30 cellular contexts compared by ENCODE assay signal in genomic region chrX:11474021-11474420, GRCh38.
"Had no signal": no experiment of that assay in that cellular context is flagged by ENCODE, and none has a peak within 500 bp of the region (broad histone marks: within the 10 kb centered on the region; RNA-seq: fewer than 3 reads in every experiment).

No MANE protein-coding gene starts in this region.

- H3K9me3 ChIP-seq: esophagus squamous epithelium had no signal

- H3K27me3 ChIP-seq: cardiac muscle cell, esophagus squamous epithelium had no signal

- FAIRE-seq: colon, endometrium, endothelial cell of umbilical vein, frontal cortex had no signal

- H3K27ac ChIP-seq: cardiac muscle cell, epithelial cell of prostate, esophagus squamous epithelium had no signal

- H3K36me3 ChIP-seq: cardiac muscle cell, esophagus squamous epithelium had no signal

- ATAC-seq: activated CD4-positive, alpha-beta T cell treated with anti-CD3 and anti-CD28 coated beads for 36 hours; activated CD8-positive, alpha-beta memory T cell treated with anti-CD3 and anti-CD28 coated beads, Interleukin-2, amount 10 ng/mL, durations not matched to agents 7 days and 5 days; activated CD8-positive, alpha-beta T cell treated with anti-CD3 and anti-CD28 coated beads, Interleukin-2, amount 10 ng/mL, durations not matched to agents 7 days and 5 days; activated naive CD4-positive, alpha-beta T cell treated with anti-CD3 and anti-CD28 coated beads, Interleukin-2, amount 50 U/mL, for 72 hours; activated T-cell treated with anti-CD3 and anti-CD28 coated beads, Interleukin-2, amount 50 U/mL, for 72 hours had no signal

- H3K4me3 ChIP-seq: cardiac muscle cell, esophagus squamous epithelium had no signal

- H3K9me3 Mint-ChIP-seq: activated CD4-positive, alpha-beta memory T cell treated with anti-CD3 and anti-CD28 coated beads for 36 hours; activated CD4-positive, alpha-beta T cell treated with anti-CD3 and anti-CD28 coated beads, Interleukin-2, amount 10 ng/mL, durations not matched to agents 24 days and 14 days; activated naive CD4-positive, alpha-beta T cell treated with anti-CD3 and anti-CD28 coated beads, Interleukin-2, amount 10 ng/mL, durations not matched to agents 7 days and 5 days; activated naive CD4-positive, alpha-beta T cell treated with anti-CD3 and anti-CD28 coated beads, Interleukin-2, amount 50 U/mL, for 72 hours; activated naive CD8-positive, alpha-beta T cell treated with anti-CD3 and anti-CD28 coated beads, Interleukin-2, amount 10 ng/mL, durations not matched to agents 7 days and 5 days; activated T-cell treated with anti-CD3 and anti-CD28 coated beads, Interleukin-2, amount 50 U/mL, for 24 hours; activated T-cell treated with anti-CD3 and anti-CD28 coated beads, Interleukin-2, amount 50 U/mL, for 72 hours had no signal

- H3K27ac Mint-ChIP-seq: activated CD4-positive, alpha-beta memory T cell treated with anti-CD3 and anti-CD28 coated beads for 36 hours; activated CD4-positive, alpha-beta T cell treated with anti-CD3 and anti-CD28 coated beads for 36 hours; activated CD4-positive, alpha-beta T cell treated with anti-CD3 and anti-CD28 coated beads, Interleukin-2, amount 10 ng/mL, durations not matched to agents 24 days and 14 days; activated CD8-positive, alpha-beta memory T cell treated with anti-CD3 and anti-CD28 coated beads, Interleukin-2, amount 10 ng/mL, durations not matched to agents 7 days and 5 days; activated CD8-positive, alpha-beta T cell treated with anti-CD3 and anti-CD28 coated beads, Interleukin-2, amount 10 ng/mL, durations not matched to agents 7 days and 5 days; activated naive CD4-positive, alpha-beta T cell treated with anti-CD3 and anti-CD28 coated beads, Interleukin-2, amount 10 ng/mL, durations not matched to agents 7 days and 5 days; activated naive CD4-positive, alpha-beta T cell treated with anti-CD3 and anti-CD28 coated beads, Interleukin-2, amount 50 U/mL, for 72 hours; activated naive CD8-positive, alpha-beta T cell treated with anti-CD3 and anti-CD28 coated beads, Interleukin-2, amount 10 ng/mL, durations not matched to agents 7 days and 5 days; activated T-cell treated with anti-CD3 and anti-CD28 coated beads, Interleukin-2, amount 50 U/mL, for 24 hours; activated T-cell treated with anti-CD3 and anti-CD28 coated beads, Interleukin-2, amount 50 U/mL, for 72 hours had no signal

- H3K27me3 Mint-ChIP-seq: activated CD4-positive, alpha-beta memory T cell treated with anti-CD3 and anti-CD28 coated beads for 36 hours; activated CD8-positive, alpha-beta memory T cell treated with anti-CD3 and anti-CD28 coated beads, Interleukin-2, amount 10 ng/mL, durations not matched to agents 7 days and 5 days; activated naive CD4-positive, alpha-beta T cell treated with anti-CD3 and anti-CD28 coated beads, Interleukin-2, amount 10 ng/mL, durations not matched to agents 7 days and 5 days; activated naive CD8-positive, alpha-beta T cell treated with anti-CD3 and anti-CD28 coated beads, Interleukin-2, amount 10 ng/mL, durations not matched to agents 7 days and 5 days had no signal

- DNase-seq: activated CD4-positive, alpha-beta memory T cell treated with anti-CD3 and anti-CD28 coated beads for 36 hours; activated CD4-positive, alpha-beta T cell treated with anti-CD3 and anti-CD28 coated beads for 36 hours; activated CD4-positive, alpha-beta T cell treated with anti-CD3 and anti-CD28 coated beads, Interleukin-2, amount 10 ng/mL, durations not matched to agents 24 days and 14 days; activated CD4-positive, CD25-positive, alpha-beta regulatory T cell; activated CD4-positive, CD25-positive, alpha-beta regulatory T cell treated with anti-CD3 and anti-CD28 coated beads, Interleukin-2, amount 50 U/mL, for 72 hours; activated CD8-positive, alpha-beta memory T cell treated with anti-CD3 and anti-CD28 coated beads, Interleukin-2, amount 10 ng/mL, durations not matched to agents 7 days and 5 days; activated CD8-positive, alpha-beta memory T cell treated with anti-CD3 and anti-CD28 coated beads, Interleukin-2, amount 50 U/mL, for 4 hours; activated CD8-positive, alpha-beta T cell treated with anti-CD3 and anti-CD28 coated beads, Interleukin-2, amount 10 ng/mL, durations not matched to agents 7 days and 5 days; activated gamma-delta T cell; activated naive CD4-positive, alpha-beta T cell; activated naive CD4-positive, alpha-beta T cell treated with anti-CD3 and anti-CD28 coated beads, Interleukin-2, amount 10 ng/mL, durations not matched to agents 7 days and 5 days; activated naive CD8-positive, alpha-beta T cell treated with anti-CD3 and anti-CD28 coated beads, Interleukin-2, amount 10 ng/mL, durations not matched to agents 7 days and 5 days; activated T-cell treated with anti-CD3 and anti-CD28 coated beads for 4 hours; activated T-cell treated with anti-CD3 and anti-CD28 coated beads, Interleukin-2, amount 50 U/mL, for 24 hours; activated T-cell treated with anti-CD3 and anti-CD28 coated beads, Interleukin-2, amount 50 U/mL, for 72 hours; amniotic stem cell; anterior cingulate cortex; central memory CD4-positive, alpha-beta T cell; cortex of kidney; effector CD8-positive, alpha-beta T cell; esophagus squamous epithelium; head of caudate nucleus; T-helper 2 cell had no signal

- H3K4me3 Mint-ChIP-seq: activated CD4-positive, alpha-beta memory T cell treated with anti-CD3 and anti-CD28 coated beads for 36 hours; activated CD4-positive, alpha-beta T cell treated with anti-CD3 and anti-CD28 coated beads for 36 hours; activated CD4-positive, alpha-beta T cell treated with anti-CD3 and anti-CD28 coated beads, Interleukin-2, amount 10 ng/mL, durations not matched to agents 24 days and 14 days; activated CD8-positive, alpha-beta memory T cell treated with anti-CD3 and anti-CD28 coated beads, Interleukin-2, amount 10 ng/mL, durations not matched to agents 7 days and 5 days; activated CD8-positive, alpha-beta T cell treated with anti-CD3 and anti-CD28 coated beads, Interleukin-2, amount 10 ng/mL, durations not matched to agents 7 days and 5 days; activated naive CD4-positive, alpha-beta T cell treated with anti-CD3 and anti-CD28 coated beads, Interleukin-2, amount 10 ng/mL, durations not matched to agents 7 days and 5 days; activated naive CD8-positive, alpha-beta T cell treated with anti-CD3 and anti-CD28 coated beads, Interleukin-2, amount 10 ng/mL, durations not matched to agents 7 days and 5 days; activated T-cell treated with anti-CD3 and anti-CD28 coated beads, Interleukin-2, amount 50 U/mL, for 24 hours; activated T-cell treated with anti-CD3 and anti-CD28 coated beads, Interleukin-2, amount 50 U/mL, for 72 hours had no signal

- H3K36me3 Mint-ChIP-seq: activated CD4-positive, alpha-beta memory T cell treated with anti-CD3 and anti-CD28 coated beads for 36 hours; activated CD8-positive, alpha-beta memory T cell treated with anti-CD3 and anti-CD28 coated beads, Interleukin-2, amount 10 ng/mL, durations not matched to agents 7 days and 5 days; activated naive CD4-positive, alpha-beta T cell treated with anti-CD3 and anti-CD28 coated beads, Interleukin-2, amount 10 ng/mL, durations not matched to agents 7 days and 5 days; activated naive CD4-positive, alpha-beta T cell treated with anti-CD3 and anti-CD28 coated beads, Interleukin-2, amount 50 U/mL, for 72 hours; activated naive CD8-positive, alpha-beta T cell treated with anti-CD3 and anti-CD28 coated beads, Interleukin-2, amount 10 ng/mL, durations not matched to agents 7 days and 5 days had no signal

- H3K4me1 Mint-ChIP-seq: activated CD4-positive, alpha-beta T cell treated with anti-CD3 and anti-CD28 coated beads for 36 hours; activated CD4-positive, alpha-beta T cell treated with anti-CD3 and anti-CD28 coated beads, Interleukin-2, amount 10 ng/mL, durations not matched to agents 24 days and 14 days; activated CD8-positive, alpha-beta memory T cell treated with anti-CD3 and anti-CD28 coated beads, Interleukin-2, amount 10 ng/mL, durations not matched to agents 7 days and 5 days; activated naive CD4-positive, alpha-beta T cell treated with anti-CD3 and anti-CD28 coated beads, Interleukin-2, amount 10 ng/mL, durations not matched to agents 7 days and 5 days; activated naive CD8-positive, alpha-beta T cell treated with anti-CD3 and anti-CD28 coated beads, Interleukin-2, amount 10 ng/mL, durations not matched to agents 7 days and 5 days had no signal
